Comparison of ENCODE assay signal across 28 cellular contexts in genomic region chr15:69149163-69149562, GRCh38.
"Had no signal": no experiment of that assay in that cellular context is flagged by ENCODE, and none has a peak within 500 bp of the region (broad histone marks: within the 10 kb centered on the region; RNA-seq: fewer than 3 reads in every experiment).

No MANE protein-coding gene starts in this region.

- H3K27ac ChIP-seq: neural progenitor cell, ovary, parathyroid adenoma, psoas muscle, right lobe of liver, sigmoid colon, suprapubic skin, testis, tibial artery, transverse colon, upper lobe of right lung, uterus had no signal

- H3K4me3 Mint-ChIP-seq: natural killer cell; nephron; neural progenitor cell; stimulated activated memory B cell treated with anti-CD40 and anti-IgM and Interleukin-4, amounts not matched to agents 10 μg/mL and 1 μg/mL and 100 μg/mL, for 72 hours; stimulated activated naive CD8-positive, alpha-beta T cell treated with anti-CD3 and anti-CD28 coated beads, Interleukin-15, amount 100 ng/mL, for 72 hours; type B pancreatic cell had no signal

- H3K27ac Mint-ChIP-seq: natural killer cell; neural progenitor cell; stimulated activated memory B cell treated with anti-CD40 and anti-IgM and Interleukin-4, amounts not matched to agents 10 μg/mL and 1 μg/mL and 100 μg/mL, for 72 hours; stimulated activated naive CD8-positive, alpha-beta T cell treated with anti-CD3 and anti-CD28 coated beads, Interleukin-15, amount 100 ng/mL, for 72 hours; type B pancreatic cell had no signal

- H3K4me3 ChIP-seq: neural progenitor cell, ovary, psoas muscle, right lobe of liver, sigmoid colon, suprapubic skin, testis, tibial artery, transverse colon, upper lobe of right lung, uterus had no signal

- H3K9me3 Mint-ChIP-seq: natural killer cell; nephron; neural progenitor cell; stimulated activated memory B cell treated with anti-CD40 and anti-IgM and Interleukin-4, amounts not matched to agents 10 μg/mL and 1 μg/mL and 100 μg/mL, for 72 hours; stimulated activated naive CD8-positive, alpha-beta T cell treated with anti-CD3 and anti-CD28 coated beads, Interleukin-15, amount 100 ng/mL, for 72 hours; type B pancreatic cell had no signal

- H3K4me1 Mint-ChIP-seq: natural killer cell; stimulated activated memory B cell treated with anti-CD40 and anti-IgM and Interleukin-4, amounts not matched to agents 10 μg/mL and 1 μg/mL and 100 μg/mL, for 72 hours; stimulated activated naive CD8-positive, alpha-beta T cell treated with anti-CD3 and anti-CD28 coated beads, Interleukin-15, amount 100 ng/mL, for 72 hours had no signal

- H3K4me1 ChIP-seq: neural progenitor cell, parathyroid adenoma, psoas muscle, right lobe of liver, suprapubic skin, testis, tibial artery, upper lobe of right lung, uterus had no signal

- ATAC-seq: natural killer cell; psoas muscle; right lobe of liver; stimulated activated memory B cell treated with anti-CD40 and anti-IgM and Interleukin-4, amounts not matched to agents 10 μg/mL and 1 μg/mL and 100 μg/mL, for 72 hours; stimulated activated naive CD8-positive, alpha-beta T cell treated with anti-CD3 and anti-CD28 coated beads, Interleukin-15, amount 100 ng/mL, for 72 hours; stimulated activated naive CD8-positive, alpha-beta T cell treated with anti-CD3 and anti-CD28 coated beads, Interleukin-15, Interleukin-2, amounts not matched to agents 100 U/mL and 50 U/mL, for 24 hours; upper lobe of right lung had no signal

- H3K9me3 ChIP-seq: ovary, psoas muscle, right lobe of liver, sigmoid colon, suprapubic skin, testis, tibial artery, transverse colon, upper lobe of right lung, uterus had no signal

- DNase-seq: natural killer cell; occipital lobe; ovary; posterior cingulate gyrus; psoas muscle; right cardiac atrium; right lobe of liver; sigmoid colon; stimulated activated CD4-positive, alpha-beta T cell treated with anti-CD3 and anti-CD28 coated beads, Interleukin-15, amount 100 ng/mL, for 24 hours; stimulated activated CD4-positive, alpha-beta T cell treated with anti-CD3 and anti-CD28 coated beads, Interleukin-2, amount 100 ng/mL, for 24 hours; stimulated activated CD4-positive, alpha-beta T cell treated with anti-CD3 and anti-CD28 coated beads, Interleukin-4, amount 100 ng/mL, for 1 hour; stimulated activated CD4-positive, alpha-beta T cell treated with anti-CD3 and anti-CD28 coated beads, Interleukin-4, amount 100 ng/mL, for 4 hours; stimulated activated CD8-positive, alpha-beta memory T cell treated with anti-CD3 and anti-CD28 coated beads, Interleukin-4, amount 100 ng/mL, for 48 hours; stimulated activated naive CD4-positive, alpha-beta T cell; stimulated activated naive CD8-positive, alpha-beta T cell treated with anti-CD3 and anti-CD28 coated beads, Interleukin-15, amount 100 ng/mL, for 72 hours; stimulated activated naive CD8-positive, alpha-beta T cell treated with anti-CD3 and anti-CD28 coated beads, Interleukin-15, Interleukin-2, amounts not matched to agents 100 U/mL and 50 U/mL, for 24 hours; substantia nigra; testis; tibial artery; transverse colon; upper lobe of right lung; uterus had no signal

- H3K36me3 ChIP-seq: neural progenitor cell, ovary, right lobe of liver, sigmoid colon, suprapubic skin, tibial artery, transverse colon, upper lobe of right lung, uterus had no signal

- H3K36me3 Mint-ChIP-seq: natural killer cell; neural progenitor cell; stimulated activated memory B cell treated with anti-CD40 and anti-IgM and Interleukin-4, amounts not matched to agents 10 μg/mL and 1 μg/mL and 100 μg/mL, for 72 hours; type B pancreatic cell had no signal
